ENCODE assay signal across 22 cellular contexts in the genomic region with DNA sequence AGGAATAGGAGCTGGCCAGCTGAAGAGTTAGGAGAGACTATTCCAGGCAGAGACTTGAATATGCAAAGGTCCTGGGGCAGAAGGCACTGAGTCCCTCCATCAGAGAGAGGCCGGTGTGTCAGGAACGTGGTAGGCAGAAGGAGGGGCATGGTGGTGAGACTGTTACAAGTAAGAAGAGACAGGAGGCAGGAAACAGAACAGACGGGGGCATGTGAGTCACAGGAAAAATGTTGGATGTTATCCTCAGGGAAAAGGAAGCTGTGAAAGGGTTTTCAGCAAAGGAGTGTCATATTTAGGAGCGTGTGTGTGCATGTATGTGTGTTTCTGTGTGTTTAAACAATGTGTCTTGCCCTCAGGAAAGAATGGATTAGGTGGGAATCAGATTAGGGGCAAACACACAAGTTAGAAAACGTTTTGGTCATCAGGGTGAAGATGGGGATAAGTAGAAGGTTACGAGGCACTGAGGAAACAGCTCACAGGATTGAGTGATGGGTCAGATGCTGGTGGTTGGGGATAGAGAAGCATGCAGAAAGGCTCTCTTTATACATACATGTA. TPM values are rescaled to one million over a fixed set of nuclear protein-coding genes. Genes with fewer than 3 reads are reported as not detected.
DNase-seq lines count a peak whose midpoint lies in the region; ATAC-seq, FAIRE-seq and TF ChIP-seq lines count a peak whose summit lies in the region.
"Had no signal": no experiment of that assay in that cellular context is flagged by ENCODE, and none has a peak within 500 bp of the region (broad histone marks: within the 10 kb centered on the region; RNA-seq: fewer than 3 reads in every experiment).

No MANE protein-coding gene starts in this region.

- H2AK9ac ChIP-seq in IMR-90 (replicated peaks; ENCODE audit: low read depth, low read length, poor library complexity): no peak overlapping the region

- H3K4me2 ChIP-seq in IMR-90 (ENCODE audit: low read depth, low read length) (no peak overlapping the region), astrocyte (ENCODE audit: low read length) (peak overlapping the region; percentile 24)

- no peak overlapping the region for H4K91ac ChIP-seq in IMR-90 (ENCODE audit: insufficient read depth, low read depth, low read length)

- no peak for FAIRE-seq in astrocyte (lab: Jason Lieb, UNC)
- FAIRE-seq: A204.1 had no signal

- H3K79me2 ChIP-seq in astrocyte (ENCODE audit: insufficient read depth, low read length): no peaks in the 10 kb centered on the region

- H3K4me1 Mint-ChIP-seq in astrocyte (ENCODE audit: low read depth, unreplicated experiment): peaks cover 9% of the 10 kb centered on the region
- H3K4me1 Mint-ChIP-seq: activated naive CD4-positive, alpha-beta T cell treated with anti-CD3 and anti-CD28 coated beads, Interleukin-2, amount 10 ng/mL, durations not matched to agents 7 days and 5 days; CD4-positive, CD25-positive, alpha-beta regulatory T cell had no signal

- CTCF ChIA-PET in IMR-90 (lab: Yijun Ruan, JAX): interaction anchor here (0.8 to 1.7 kb wide), 2 partner anchors 21 to 60 kb away, joined by 3 to 5 read pairs; no protein-coding TSS in a partner anchor

- DNase-seq in A172 (ENCODE audit: low spot score) (peak; percentile 66), IMR-90 (peak; percentile 45), astrocyte (ENCODE audit: low read depth) (peak; percentile 36), glomerular endothelial cell (ENCODE audit: extremely low read depth, low read depth, low spot score) (peak; percentile 31), H7 (no peak), NCI-H748 treated with DMSO at 0.1 percent for 48 hours (lab: John Stamatoyannopoulos, UW) (no peak)
- DNase-seq: activated CD4-positive, CD25-positive, alpha-beta regulatory T cell treated with anti-CD3 and anti-CD28 coated beads, Interleukin-2, amount 50 U/mL, for 72 hours; activated CD8-positive, alpha-beta memory T cell treated with anti-CD3 and anti-CD28 coated beads, Interleukin-2, amount 50 U/mL, for 48 hours; activated naive CD4-positive, alpha-beta T cell treated with anti-CD3 and anti-CD28 coated beads, Interleukin-2, amount 10 ng/mL, durations not matched to agents 7 days and 5 days; CD4-positive, CD25-positive, alpha-beta regulatory T cell; DMS79 treated with DMSO at 0.1 percent for 48 hours; endodermal cell; heart right ventricle; naive thymus-derived CD4-positive, alpha-beta T cell; NCI-H446 treated with DMSO at 0.1 percent for 48 hours; OCI-M1; psoas muscle; T-helper 1 cell had no signal

- WGBS in IMR-90 (ENCODE audit: extremely low coverage in 2 of 2, insufficient read length in 1 of 2), 2 experiments: 0% methylated on average over 2 of the region's 6 CpGs; no CpG with 5 or more reads in 1 of the 2 experiments

- H3K9me3 ChIP-seq in IMR-90 (ENCODE audit: control insufficient read depth, insufficient read depth, low read length) (no peaks in the 10 kb centered on the region), astrocyte (ENCODE audit: insufficient read depth, low read depth, low read length) (no peaks in the 10 kb centered on the region)
- H3K9me3 ChIP-seq: psoas muscle had no signal

- H3K27ac Mint-ChIP-seq in astrocyte (ENCODE audit: unreplicated experiment): peak overlapping the region; percentile 49
- H3K27ac Mint-ChIP-seq: activated naive CD4-positive, alpha-beta T cell treated with anti-CD3 and anti-CD28 coated beads, Interleukin-2, amount 10 ng/mL, durations not matched to agents 7 days and 5 days; CD4-positive, CD25-positive, alpha-beta regulatory T cell; endodermal cell; naive thymus-derived CD4-positive, alpha-beta T cell had no signal

- peaks cover 15% of the 10 kb centered on the region for H3K36me3 Mint-ChIP-seq in astrocyte (ENCODE audit: low read depth, unreplicated experiment)
- H3K36me3 Mint-ChIP-seq: activated naive CD4-positive, alpha-beta T cell treated with anti-CD3 and anti-CD28 coated beads, Interleukin-2, amount 10 ng/mL, durations not matched to agents 7 days and 5 days had no signal

- H3K9ac ChIP-seq in IMR-90 (ENCODE audit: low read depth, low read length) (no peak overlapping the region), astrocyte (ENCODE audit: low read length) (no peak overlapping the region)

- no TSS peak for BruUV-seq in IMR-90 (replicated peaks; lab: Mats Ljungman, UMichigan)

- dilution Hi-C loops in IMR-90 (cut with HindIII; ENCODE audit: low sequenced_read_pairs, unreplicated experiment): no loop called here

- H3K14ac ChIP-seq in IMR-90 (replicated peaks; ENCODE audit: low read depth, low read length): no peak overlapping the region

- no peak overlapping the region for H3K18ac ChIP-seq in IMR-90 (ENCODE audit: low read depth, low read length)

- H3K4me3 Mint-ChIP-seq in astrocyte (ENCODE audit: unreplicated experiment): no peak overlapping the region
- H3K4me3 Mint-ChIP-seq: activated naive CD4-positive, alpha-beta T cell treated with anti-CD3 and anti-CD28 coated beads, Interleukin-2, amount 10 ng/mL, durations not matched to agents 7 days and 5 days; CD4-positive, CD25-positive, alpha-beta regulatory T cell; endodermal cell; naive thymus-derived CD4-positive, alpha-beta T cell had no signal

- H3K9me1 ChIP-seq in IMR-90 (ENCODE audit: insufficient read depth, low read length): no peaks in the 10 kb centered on the region

- peak; percentile 27 for ATAC-seq in IMR-90 (ENCODE audit: low read depth)
- no peak for ATAC-seq in GM18498 (IDR thresholded peaks at IDR 0.05; ENCODE audit: unreplicated experiment)
- no peak for ATAC-seq in GM21717 (IDR thresholded peaks at IDR 0.05; ENCODE audit: unreplicated experiment)
- ATAC-seq: heart right ventricle; naive thymus-derived CD4-positive, alpha-beta T cell; psoas muscle had no signal

- H3K56ac ChIP-seq in IMR-90 (ENCODE audit: extremely low read depth, insufficient read depth, low read length): no peak overlapping the region

- H2BK5ac ChIP-seq in IMR-90 (ENCODE audit: low read depth, low read length, poor library complexity, severe bottlenecking): no peak overlapping the region

- TF ChIP-seq CTCF in IMR-90 (conservative IDR thresholded peaks at IDR 0.05; ENCODE audit: low read depth, low read length): no peak
- no peak for TF ChIP-seq CTCF in astrocyte (IDR thresholded peaks at IDR 0.05; ENCODE audit: insufficient read depth, low read depth, low read length)

- peaks cover 10% of the 10 kb centered on the region for H3K9me3 Mint-ChIP-seq in astrocyte (ENCODE audit: unreplicated experiment)

- H3K4me1 ChIP-seq in IMR-90 (ENCODE audit: control insufficient read depth, insufficient read depth, low read length) (no peaks in the 10 kb centered on the region), astrocyte (ENCODE audit: insufficient read depth, low read length) (peaks cover 4% of the 10 kb centered on the region)
- H3K4me1 ChIP-seq: psoas muscle had no signal

- H3K27me3 ChIP-seq in IMR-90 (ENCODE audit: control insufficient read depth, insufficient read depth, low read length): no peaks in the 10 kb centered on the region
- H3K27me3 ChIP-seq in astrocyte (ENCODE audit: insufficient read depth, low read length): no peaks in the 10 kb centered on the region
- H3K27me3 ChIP-seq in H7 (ENCODE audit: control insufficient read depth, insufficient read depth, low read length): no peaks in the 10 kb centered on the region
- H3K27me3 ChIP-seq: cardiac muscle cell, heart right ventricle had no signal

- H3K4me3 ChIP-seq in IMR-90 (ENCODE audit: insufficient read depth, low read depth, low read length): no peak overlapping the region
- no peak overlapping the region for H3K4me3 ChIP-seq in astrocyte (ENCODE audit: insufficient read depth, low read depth, low read length)
- H3K4me3 ChIP-seq in H7 (ENCODE audit: insufficient read depth, low read depth, low read length): no peak overlapping the region
- H3K4me3 ChIP-seq: cardiac muscle cell, heart right ventricle, psoas muscle had no signal

- no peaks in the 10 kb centered on the region for H3K27me3 Mint-ChIP-seq in astrocyte (ENCODE audit: low read depth, unreplicated experiment)
- H3K27me3 Mint-ChIP-seq: activated naive CD4-positive, alpha-beta T cell treated with anti-CD3 and anti-CD28 coated beads, Interleukin-2, amount 10 ng/mL, durations not matched to agents 7 days and 5 days; CD4-positive, CD25-positive, alpha-beta regulatory T cell; naive thymus-derived CD4-positive, alpha-beta T cell had no signal

- TF ChIP-seq RAD21 in IMR-90 (IDR thresholded peaks at IDR 0.05; ENCODE audit: low read length): no peak

- POLR2A ChIA-PET in IMR-90 (lab: Charles Lee; ENCODE audit: unreplicated experiment): interaction anchor here (0.6 kb wide), 1 partner anchor 18 kb away, joined by 4 read pairs; no protein-coding TSS in a partner anchor

- no peak overlapping the region for H2BK20ac ChIP-seq in IMR-90 (ENCODE audit: low read depth, low read length)

- no peaks in the 10 kb centered on the region for H3K36me3 ChIP-seq in IMR-90 (ENCODE audit: control insufficient read depth, insufficient read depth, low read length)
- H3K36me3 ChIP-seq in astrocyte (ENCODE audit: insufficient read depth, low read length): no peaks in the 10 kb centered on the region
- no peaks in the 10 kb centered on the region for H3K36me3 ChIP-seq in H7 (replicated peaks; ENCODE audit: control insufficient read depth, insufficient read depth, low read length)
- H3K36me3 ChIP-seq: cardiac muscle cell had no signal

- H3K27ac ChIP-seq in IMR-90 (ENCODE audit: insufficient read depth, low read length) (no peak overlapping the region), astrocyte (ENCODE audit: low read depth, low read length) (no peak overlapping the region)
- H3K27ac ChIP-seq: cardiac muscle cell, heart right ventricle, psoas muscle had no signal

- no peak overlapping the region for H2BK15ac ChIP-seq in IMR-90 (ENCODE audit: low read depth, low read length)

- in situ Hi-C loops in IMR-90 (cut with MboI; ENCODE audit: low sequenced_read_pairs): no loop called here

- intact Hi-C loops in IMR-90 (cut with micrococcal nuclease): no loop called here

- H2AFZ ChIP-seq in IMR-90 (replicated peaks; ENCODE audit: low read length, poor library complexity) (no peak overlapping the region), astrocyte (ENCODE audit: low read depth, low read length) (no peak overlapping the region)

- no peaks in the 10 kb centered on the region for H4K20me1 ChIP-seq in IMR-90 (ENCODE audit: insufficient read depth, low read length)
- H4K20me1 ChIP-seq in astrocyte (ENCODE audit: insufficient read depth, low read length): no peaks in the 10 kb centered on the region

- H4K8ac ChIP-seq in IMR-90 (ENCODE audit: low read depth in 2 of 2, low read length in 2 of 2): no peak overlapping the region

- no peak for TF ChIP-seq POLR2A in IMR-90 (IDR thresholded peaks at IDR 0.05; ENCODE audit: low read depth, low read length)

- no peak overlapping the region for H2BK120ac ChIP-seq in IMR-90 (ENCODE audit: low read depth, low read length)

- H3K23ac ChIP-seq in IMR-90 (ENCODE audit: low read depth, low read length): no peak overlapping the region

- H2AK5ac ChIP-seq in IMR-90 (ENCODE audit: low read depth, low read length): no peak overlapping the region

- H4K5ac ChIP-seq in IMR-90 (ENCODE audit: low read depth, low read length): no peak overlapping the region

- H3K4ac ChIP-seq in IMR-90 (ENCODE audit: low read depth, low read length): no peak overlapping the region

- H3K79me1 ChIP-seq in IMR-90 (ENCODE audit: low read depth in 1 of 2, low read length in 2 of 2): no peaks in the 10 kb centered on the region

RNA-seq across cellular contexts. Expression of a gene that starts 1.1 kb away (rescaled TPM):
- not detected in 2 replicates for total RNA-seq in A172 (2014; rRNA removed; shearing (Covaris generic))
- total RNA-seq in IMR-90 (2012; rRNA removed) (not detected in 2 replicates), astrocyte (not detected in 2 replicates), glomerular endothelial cell (0.53 and 0.82 TPM in 2 replicates)
- not detected in 2 replicates for polyA plus RNA-seq in IMR-90 (2012; rRNA removed)
- polyA plus RNA-seq in IMR-90 (2012; cell fraction: cytosol; rRNA removed): not detected in 2 replicates
- polyA plus RNA-seq in IMR-90 (2012; cell fraction: nucleus; rRNA removed; ENCODE audit: low replicate concordance): not detected in 2 replicates
- not detected in 2 replicates for total RNA-seq in H7 (2014; rRNA removed; shearing (Covaris generic))
- total RNA-seq: cardiac muscle cell; CD4-positive, CD25-positive, alpha-beta regulatory T cell; endodermal cell had no signal
- polyA plus RNA-seq: psoas muscle had no signal

RNA-seq across cellular contexts. Expression of a gene that starts 41.0 kb away (rescaled TPM):
- total RNA-seq in A172 (2014; rRNA removed; shearing (Covaris generic)): 4.2 and 6.6 TPM in 2 replicates
- 3.6 and 4.3 TPM in 2 replicates for total RNA-seq in IMR-90 (2012; rRNA removed)
- 5.0 and 7.5 TPM in 2 replicates for polyA plus RNA-seq in IMR-90 (2012; rRNA removed)
- 2.5 and 4.1 TPM in 2 replicates for polyA plus RNA-seq in IMR-90 (2012; cell fraction: cytosol; rRNA removed)
- 2.0 and 4.5 TPM in 2 replicates for polyA plus RNA-seq in IMR-90 (2012; cell fraction: nucleus; rRNA removed; ENCODE audit: low replicate concordance)
- total RNA-seq in astrocyte: 6.6 and 7.2 TPM in 2 replicates
- 4.0 and 4.1 TPM in 2 replicates for total RNA-seq in glomerular endothelial cell
- total RNA-seq in H7 (2014; rRNA removed; shearing (Covaris generic)): 6.0 and 12.9 TPM in 2 replicates

Comparison
In these comparisons a context has a peak if more than half of its experiments do, and no peak if none do; other contexts are left out.
1. DNase-seq: peak in A172 (single experiment), IMR-90 (single experiment), astrocyte (single experiment) and glomerular endothelial cell (single experiment); none in H7 (single experiment) and NCI-H748 treated with DMSO at 0.1 percent for 48 hours (single experiment).